In the genomic region with DNA sequence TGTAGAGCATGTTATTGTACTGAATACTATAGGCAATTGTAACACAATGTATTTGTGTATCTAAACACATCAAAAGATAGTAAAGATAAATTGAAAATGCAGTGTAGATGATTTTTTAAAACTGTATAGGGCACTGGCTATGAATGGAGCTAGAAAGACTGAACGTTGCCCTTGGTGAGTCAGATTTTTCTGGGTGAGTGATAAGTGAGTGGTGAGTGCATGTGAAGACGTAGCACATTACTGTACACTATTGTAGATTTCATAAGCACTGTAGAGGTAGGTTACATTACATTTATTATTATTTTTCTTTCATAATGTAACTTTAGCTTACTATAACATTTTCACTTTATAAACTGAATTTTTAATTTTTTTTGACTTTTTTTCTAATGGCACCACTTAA, we compare ENCODE assay signal across 19 cellular contexts.
"Had no signal": no experiment of that assay in that cellular context is flagged by ENCODE, and none has a peak within 500 bp of the region (broad histone marks: within the 10 kb centered on the region; RNA-seq: fewer than 3 reads in every experiment).

No MANE protein-coding gene starts in this region.

- H3K36me3 Mint-ChIP-seq: naive thymus-derived CD8-positive, alpha-beta T cell had no signal

- DNase-seq: cortex of kidney; dorsolateral prefrontal cortex; effector CD8-positive, alpha-beta T cell; gastrocnemius medialis; islet precursor cell; mucosa of descending colon; naive thymus-derived CD8-positive, alpha-beta T cell; psoas muscle; retina; sigmoid colon; stimulated activated CD4-positive, alpha-beta T cell treated with anti-CD3 and anti-CD28 coated beads, Interleukin-2, amount 100 ng/mL, for 24 hours; stimulated activated naive CD4-positive, alpha-beta T cell; stomach; substantia nigra; trophoblast cell had no signal

- H3K27ac Mint-ChIP-seq: naive thymus-derived CD8-positive, alpha-beta T cell had no signal

- H3K9me3 ChIP-seq: gastrocnemius medialis, mucosa of descending colon, neutrophil, psoas muscle, sigmoid colon, stomach, thoracic aorta had no signal

- H3K4me3 Mint-ChIP-seq: naive thymus-derived CD8-positive, alpha-beta T cell had no signal

- ATAC-seq: esophagus mucosa; gastrocnemius medialis; mucosa of descending colon; naive thymus-derived CD8-positive, alpha-beta T cell; psoas muscle had no signal

- H3K27me3 ChIP-seq: dorsolateral prefrontal cortex, gastrocnemius medialis, neutrophil, sigmoid colon, stomach had no signal

- H3K4me3 ChIP-seq: dorsolateral prefrontal cortex, gastrocnemius medialis, mucosa of descending colon, psoas muscle, sigmoid colon, skin epidermis, stomach, thoracic aorta had no signal

- H3K27me3 Mint-ChIP-seq: naive thymus-derived CD8-positive, alpha-beta T cell had no signal

- H3K36me3 ChIP-seq: gastrocnemius medialis, neutrophil, sigmoid colon, stomach, thoracic aorta had no signal

- H3K27ac ChIP-seq: dorsolateral prefrontal cortex, gastrocnemius medialis, neutrophil, psoas muscle, sigmoid colon, skin epidermis, stomach, thoracic aorta had no signal

- H3K4me1 ChIP-seq: gastrocnemius medialis, psoas muscle, sigmoid colon, stomach had no signal

- H3K4me1 Mint-ChIP-seq: naive thymus-derived CD8-positive, alpha-beta T cell had no signal
